ENCODE assay signal across 11 cellular contexts in the genomic region with DNA sequence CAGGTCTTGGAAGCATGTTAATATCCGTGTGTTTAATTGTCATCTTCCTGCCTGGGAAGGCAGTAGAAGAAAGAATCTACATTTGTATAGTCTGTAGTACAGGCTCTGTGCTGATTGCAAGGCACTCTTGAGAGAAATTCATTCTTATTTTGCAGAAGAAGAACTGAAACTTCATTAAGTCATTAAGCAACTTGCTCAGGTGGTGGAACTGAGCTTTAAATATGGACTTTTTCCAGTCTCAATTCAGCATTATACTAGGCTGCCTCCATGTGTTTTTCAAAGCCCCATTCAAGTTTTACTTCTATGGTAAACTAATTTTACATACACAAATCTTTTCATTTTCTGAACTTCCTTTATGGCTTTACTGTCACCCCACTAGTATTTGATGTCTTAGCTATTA. TPM values are rescaled to one million over a fixed set of nuclear protein-coding genes. Genes with fewer than 3 reads are reported as not detected.
DNase-seq lines count a peak whose midpoint lies in the region; ATAC-seq and TF ChIP-seq lines count a peak whose summit lies in the region.
"Had no signal": no experiment of that assay in that cellular context is flagged by ENCODE, and none has a peak within 500 bp of the region (broad histone marks: within the 10 kb centered on the region; RNA-seq: fewer than 3 reads in every experiment).

No MANE protein-coding gene starts in this region.

- POLR2A ChIA-PET in activated B cell treated with CpG ODN at 0.5 μM for 24 hours (lab: Charles Lee), result interaction anchor here (0.5 to 0.8 kb wide), 2 partner anchors 13 to 64 kb away, joined by 3 to 4 read pairs; no protein-coding TSS in a partner anchor

- peaks cover 43% of the 10 kb centered on the region for H3K4me1 Mint-ChIP-seq in activated B cell treated with CpG ODN at 0.5 μM for 24 hours
- H3K4me1 Mint-ChIP-seq: mesothelial cell of epicardium had no signal

- H3K27ac Mint-ChIP-seq in activated B cell treated with CpG ODN at 0.5 μM for 24 hours, result peak overlapping the region; percentile 59
- H3K27ac Mint-ChIP-seq: mesothelial cell of epicardium had no signal

- intact Hi-C loops in activated B cell treated with CpG ODN at 0.5 μM for 24 hours (cut with micrococcal nuclease), result loop anchor here (1.0 to 10.0 kb wide), 4 partner anchors 64 to 209 kb away; partner anchors contain the start of genes BAG2, PRIM2 and RAB23

- peak overlapping the region; percentile 16 for H3K4me3 Mint-ChIP-seq in activated B cell treated with CpG ODN at 0.5 μM for 24 hours
- H3K4me3 Mint-ChIP-seq: mesothelial cell of epicardium had no signal

- no peak for TF ChIP-seq CTCF in activated B cell treated with CpG ODN at 0.5 μM for 24 hours (IDR thresholded peaks at IDR 0.05)

- DNase-seq in activated B cell treated with CpG ODN at 0.5 μM for 24 hours, result no peak
- no peak for DNase-seq in stimulated activated CD4-positive, alpha-beta T cell treated with anti-CD3 and anti-CD28 coated beads, Interleukin-2, amount 100 ng/mL, for 24 hours
- DNase-seq in 8988T, result no peak
- DNase-seq in foreskin melanocyte, result no peak
- DNase-seq in amygdala (lab: John Stamatoyannopoulos, UW), result no peak
- DNase-seq: NCI-H1930, T-helper 1 cell had no signal

- ATAC-seq in GM18870 (IDR thresholded peaks at IDR 0.05; ENCODE audit: unreplicated experiment), result peak; percentile 84
- peak; percentile 88 for ATAC-seq in GM21737 (IDR thresholded peaks at IDR 0.05; ENCODE audit: unreplicated experiment)
- peak; percentile 88 for ATAC-seq in HG03342 (IDR thresholded peaks at IDR 0.05; ENCODE audit: unreplicated experiment)
- ATAC-seq in activated B cell treated with CpG ODN at 0.5 μM for 24 hours (ENCODE audit: low read depth), result peak; percentile 86

- CTCF ChIA-PET in activated B cell treated with CpG ODN at 0.5 μM for 24 hours (lab: Charles Lee), result no interaction called here

- peaks cover 27% of the 10 kb centered on the region for H3K36me3 Mint-ChIP-seq in activated B cell treated with CpG ODN at 0.5 μM for 24 hours (ENCODE audit: low read depth)

- H3K9me3 Mint-ChIP-seq in activated B cell treated with CpG ODN at 0.5 μM for 24 hours, result no peaks in the 10 kb centered on the region
- H3K9me3 Mint-ChIP-seq: mesothelial cell of epicardium had no signal

- no peaks in the 10 kb centered on the region for H3K27me3 Mint-ChIP-seq in activated B cell treated with CpG ODN at 0.5 μM for 24 hours

RNA-seq across cellular contexts. Expression of gene ZNF451, which starts 18.7 kb away (rescaled TPM):
- total RNA-seq in activated B cell treated with CpG ODN at 0.5 μM for 24 hours, result 66.9 and 71.9 TPM in 2 replicates
